In the genomic region with DNA sequence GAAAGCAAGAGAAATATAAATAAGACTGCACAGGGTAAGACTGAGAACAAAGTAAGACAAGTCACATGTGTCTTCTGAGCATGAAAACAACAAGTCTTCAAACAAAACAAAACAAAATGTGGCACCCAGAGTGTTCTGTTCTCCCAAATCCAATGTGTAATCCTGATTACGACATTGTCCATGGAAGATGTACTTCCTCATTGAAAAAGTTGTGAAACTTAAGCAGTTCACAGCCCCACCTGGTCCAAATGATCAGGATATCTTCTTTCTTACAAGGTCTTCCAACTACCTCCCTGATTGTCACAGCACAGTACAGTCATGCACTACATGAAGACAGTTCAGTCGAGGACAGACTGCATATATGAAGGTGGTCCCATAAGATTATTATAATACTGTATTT, we compare ENCODE assay signal across 1 cellular context.
TF ChIP-seq lines count a peak whose summit lies in the region.

No MANE protein-coding gene starts in this region.

TF ChIP-seq in WTC11, 78 proteins besides CTCF, POLR2A, EP300 and RAD21 (continued from another document):
- TF ChIP-seq, protein P1, sequence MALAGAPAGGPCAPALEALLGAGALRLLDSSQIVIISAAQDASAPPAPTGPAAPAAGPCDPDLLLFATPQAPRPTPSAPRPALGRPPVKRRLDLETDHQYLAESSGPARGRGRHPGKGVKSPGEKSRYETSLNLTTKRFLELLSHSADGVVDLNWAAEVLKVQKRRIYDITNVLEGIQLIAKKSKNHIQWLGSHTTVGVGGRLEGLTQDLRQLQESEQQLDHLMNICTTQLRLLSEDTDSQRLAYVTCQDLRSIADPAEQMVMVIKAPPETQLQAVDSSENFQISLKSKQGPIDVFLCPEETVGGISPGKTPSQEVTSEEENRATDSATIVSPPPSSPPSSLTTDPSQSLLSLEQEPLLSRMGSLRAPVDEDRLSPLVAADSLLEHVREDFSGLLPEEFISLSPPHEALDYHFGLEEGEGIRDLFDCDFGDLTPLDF (CRISPR knock-in tag; IDR thresholded peaks at IDR 0.05), result no peak
TF ChIP-seq in WTC11: peak in this region for 0.
